ENCODE assay signal across 26 cellular contexts in the genomic region with DNA sequence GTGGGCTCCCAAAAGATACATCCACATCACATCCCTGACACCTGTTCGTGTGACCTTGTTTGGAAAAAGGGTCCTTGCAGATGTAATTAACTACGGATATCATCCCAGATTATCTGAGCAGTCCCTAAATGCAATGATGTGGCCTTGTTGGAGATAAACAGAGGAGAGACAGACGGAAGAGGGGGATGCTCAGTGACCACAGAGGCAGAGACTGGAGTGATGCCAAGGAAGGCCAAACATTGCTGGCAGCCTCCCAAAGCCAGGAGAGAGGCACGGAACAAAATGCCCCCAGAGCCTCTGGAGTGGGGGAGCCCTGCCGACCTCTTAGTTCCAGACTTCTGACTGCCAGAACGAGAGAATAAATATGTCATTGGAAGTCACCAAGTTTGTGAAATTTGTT. TPM values are rescaled to one million over a fixed set of nuclear protein-coding genes. Genes with fewer than 3 reads are reported as not detected.
A peak's percentile ranks its signal among the peaks of the same experiment; 100 is the strongest.
DNase-seq lines count a peak whose midpoint lies in the region; ATAC-seq and TF ChIP-seq lines count a peak whose summit lies in the region.
"Had no signal": no experiment of that assay in that cellular context is flagged by ENCODE, and none has a peak within 500 bp of the region (broad histone marks: within the 10 kb centered on the region; RNA-seq: fewer than 3 reads in every experiment).

No MANE protein-coding gene starts in this region.

- intact Hi-C loops in Right ventricle myocardium inferior (cut with DNase I): no loop called here

- no peaks in the 10 kb centered on the region for H3K79me2 ChIP-seq in MM.1S (ENCODE audit: low read length)

- no peaks in the 10 kb centered on the region for H3K36me3 ChIP-seq in MM.1S (replicated peaks; ENCODE audit: insufficient read depth, low read length)
- H3K36me3 ChIP-seq: BLaER1 treated with 17β-estradiol and CSF1 and Interleukin-3, amounts not matched to agents 10 nM and 100 nM; cardiac muscle cell; heart left ventricle; suprapubic skin had no signal

- no peak overlapping the region for H2AFZ ChIP-seq in MM.1S (ENCODE audit: low read length)
- H2AFZ ChIP-seq: GM23248, PC-9 had no signal

- no peak overlapping the region for H3K4me3 ChIP-seq in MM.1S (ENCODE audit: low read length)
- H3K4me3 ChIP-seq: BLaER1 treated with 17β-estradiol and CSF1 and Interleukin-3, amounts not matched to agents 10 nM and 100 nM; cardiac muscle cell; GM23248; heart left ventricle; PC-9; suprapubic skin had no signal

- no peaks in the 10 kb centered on the region for H3K9me3 ChIP-seq in MM.1S (replicated peaks; ENCODE audit: insufficient read depth, low read length)
- H3K9me3 ChIP-seq: heart left ventricle, suprapubic skin had no signal

- H4K20me1 ChIP-seq in MM.1S (ENCODE audit: insufficient read depth, low read length): no peaks in the 10 kb centered on the region
- H4K20me1 ChIP-seq: BLaER1 treated with 17β-estradiol and CSF1 and Interleukin-3, amounts not matched to agents 10 nM and 100 nM had no signal

- ATAC-seq in stimulated activated naive CD8-positive, alpha-beta T cell treated with anti-CD3 and anti-CD28 coated beads, Interleukin-15, Interleukin-2, amounts not matched to agents 100 U/mL and 50 U/mL, for 24 hours: no peak
- no peak for ATAC-seq in Right ventricle myocardium inferior
- ATAC-seq: heart left ventricle; sciatic nerve; stimulated activated naive B cell treated with anti-CD40 and anti-IgM and Interleukin-4, amounts not matched to agents 10 μg/mL and 1 μg/mL and 100 μg/mL, for 72 hours had no signal

- H3F3A ChIP-seq in MM.1S (ENCODE audit: insufficient read depth, low read length): no peaks in the 10 kb centered on the region

- H3K27me3 ChIP-seq in MM.1S (replicated peaks; ENCODE audit: insufficient read depth, low read length): peaks cover 69% of the 10 kb centered on the region
- H3K27me3 ChIP-seq: BLaER1 treated with 17β-estradiol and CSF1 and Interleukin-3, amounts not matched to agents 10 nM and 100 nM; cardiac muscle cell; heart left ventricle had no signal

- H3K9ac ChIP-seq in MM.1S (ENCODE audit: low read length): no peak overlapping the region
- H3K9ac ChIP-seq: BLaER1 treated with 17β-estradiol and CSF1 and Interleukin-3, amounts not matched to agents 10 nM and 100 nM; GM23248 had no signal

- peaks cover 5% of the 10 kb centered on the region; the same call in 1 of the 2 replicates for H3K4me1 ChIP-seq in MM.1S (ENCODE audit: low read length)
- H3K4me1 ChIP-seq: BLaER1 treated with 17β-estradiol and CSF1 and Interleukin-3, amounts not matched to agents 10 nM and 100 nM; suprapubic skin had no signal

- no peak overlapping the region for H3K27ac ChIP-seq in MM.1S (ENCODE audit: low read length)
- H3K27ac ChIP-seq: BLaER1 treated with 17β-estradiol and CSF1 and Interleukin-3, amounts not matched to agents 10 nM and 100 nM; cardiac muscle cell; GM23248; heart left ventricle; PC-9; suprapubic skin had no signal

- TF ChIP-seq CTCF in MM.1S (IDR thresholded peaks at IDR 0.05; ENCODE audit: low read length): no peak

- DNase-seq in DMS79 (lab: John Stamatoyannopoulos, UW) (peak; percentile 46), MM.1S (no peak), OCI-M1 (lab: John Stamatoyannopoulos, UW) (peak; percentile 18), glomerular visceral epithelial cell (ENCODE audit: extremely low spot score) (peak; percentile 29), T-helper 1 cell (no peak), Right ventricle myocardium inferior (ENCODE audit: missing footprints) (no peak)
- DNase-seq in stimulated activated naive CD8-positive, alpha-beta T cell treated with anti-CD3 and anti-CD28 coated beads, Interleukin-15, Interleukin-2, amounts not matched to agents 100 U/mL and 50 U/mL, for 24 hours: no peak
- no peak for DNase-seq in activated CD4-positive, alpha-beta T cell treated with anti-CD3 and anti-CD28 coated beads for 1 hour
- DNase-seq: activated CD4-positive, alpha-beta T cell treated with anti-CD3 and anti-CD28 coated beads for 4 hours; activated CD8-positive, alpha-beta memory T cell treated with anti-CD3 and anti-CD28 coated beads for 24 hours; activated effector memory CD4-positive, alpha-beta T cell treated with Interleukin-2 at 50 U/mL for 16 hours; cortex of kidney; GM23248; heart left ventricle; mammary epithelial cell; NCI-H1694; NCI-H226; NK-92 treated with Interleukin-12 subunit alpha and Interleukin-12 subunit beta, amount 100 ng/mL, for 24 hours; PC-9; SHP77 treated with DMSO at 0.1 percent for 48 hours; stimulated activated CD4-positive, alpha-beta T cell treated with anti-CD3 and anti-CD28 coated beads, Interleukin-4, amount 100 ng/mL, for 4 hours; stimulated activated naive B cell treated with anti-CD40 and anti-IgM and Interleukin-4, amounts not matched to agents 10 μg/mL and 1 μg/mL and 100 μg/mL, for 72 hours had no signal

- no peaks in the 10 kb centered on the region for H3K9me2 ChIP-seq in MM.1S (replicated peaks; ENCODE audit: insufficient read depth, low read length)

- H3K4me2 ChIP-seq in MM.1S (ENCODE audit: low read depth, low read length): peak overlapping the region; percentile 52; the same call in 1 of the 2 replicates
- H3K4me2 ChIP-seq: BLaER1 treated with 17β-estradiol and CSF1 and Interleukin-3, amounts not matched to agents 10 nM and 100 nM; PC-9 had no signal

RNA-seq across cellular contexts. Expression of gene VAV2, which starts 15.0 kb away (rescaled TPM):
- total RNA-seq in Right ventricle myocardium inferior: 7.6 TPM

RNA-seq across cellular contexts. Expression of gene BRD3OS, which starts 18.1 kb away (rescaled TPM):
- total RNA-seq in Right ventricle myocardium inferior: 6.2 TPM

Comparison
In these comparisons a context has a peak if more than half of its experiments do, and no peak if none do; other contexts are left out.
1. DNase-seq: peak in DMS79 (single experiment), OCI-M1 (single experiment) and glomerular visceral epithelial cell (single experiment); none in MM.1S (single experiment), stimulated activated naive CD8-positive, alpha-beta T cell treated with anti-CD3 and anti-CD28 coated beads, Interleukin-15, Interleukin-2, amounts not matched to agents 100 U/mL and 50 U/mL, for 24 hours (single experiment), T-helper 1 cell (0 of 5), activated CD4-positive, alpha-beta T cell treated with anti-CD3 and anti-CD28 coated beads for 1 hour (single experiment) and Right ventricle myocardium inferior (single experiment).